Comparison of ENCODE assay signal across 1 cellular context in genomic region chr6:31814677-31815024, GRCh38.
TF ChIP-seq lines count a peak whose summit lies in the region.

No MANE protein-coding gene starts in this region.

TF ChIP-seq in K562, 482 proteins besides CTCF, POLR2A, EP300 and RAD21 (continued from another document and continues in another):
- no peak for TF ChIP-seq ZFP91 (CRISPR knock-in tag; IDR thresholded peaks at IDR 0.05)
- peak; percentile 73; the same call in 1 of the 2 replicates for TF ChIP-seq PATZ1 (CRISPR knock-in tag; IDR thresholded peaks at IDR 0.05; ENCODE audit: borderline replicate concordance)
- no peak for TF ChIP-seq ASH1L (IDR thresholded peaks at IDR 0.05; ENCODE audit: borderline replicate concordance, low read depth, partially characterized antibody)
- TF ChIP-seq SMAD3 (CRISPR knock-in tag; conservative IDR thresholded peaks at IDR 0.05), result 0 out of 2 replicates have a peak, but pooled peaks have one; percentile 57
- TF ChIP-seq ZNF41 (CRISPR knock-in tag; conservative IDR thresholded peaks at IDR 0.05), result 0 out of 2 replicates have a peak, but pooled peaks have one; percentile 54
- no peak for TF ChIP-seq ZNF124 (CRISPR knock-in tag; IDR thresholded peaks at IDR 0.05)
- TF ChIP-seq MBD2 (IDR thresholded peaks at IDR 0.05; ENCODE audit: borderline replicate concordance, low read depth), result 0 out of 2 replicates have a peak, but pooled peaks have one; percentile 4
- peak; percentile 69; the same call in 1 of the 2 replicates for TF ChIP-seq CHD2 (IDR thresholded peaks at IDR 0.05; ENCODE audit: low read depth, low read length)
- peak; percentile 37; the same call in 1 of the 2 replicates for TF ChIP-seq MTA1 (IDR thresholded peaks at IDR 0.05; ENCODE audit: borderline replicate concordance)
- TF ChIP-seq THRB (CRISPR knock-in tag; conservative IDR thresholded peaks at IDR 0.05), result peak; percentile 61; the same call in 1 of the 2 replicates
- TF ChIP-seq ZFP1 (CRISPR knock-in tag; IDR thresholded peaks at IDR 0.05), result peak; percentile 46; the same call in 1 of the 2 replicates
- TF ChIP-seq NEUROD1 (IDR thresholded peaks at IDR 0.05; ENCODE audit: borderline replicate concordance, low read depth, low read length, partially characterized antibody), result peak; percentile 49
- no peak for TF ChIP-seq SP2 (IDR thresholded peaks at IDR 0.05; ENCODE audit: extremely low read depth, low read depth, low read length, poor library complexity, severe bottlenecking)
- peak; percentile 71 for TF ChIP-seq NFRKB (IDR thresholded peaks at IDR 0.05; ENCODE audit: low read depth)
- TF ChIP-seq PBX2 (CRISPR knock-in tag; IDR thresholded peaks at IDR 0.05; ENCODE audit: low read depth), result no peak
- TF ChIP-seq PBX2 (tag; conservative IDR thresholded peaks at IDR 0.05; ENCODE audit: low read depth), result peak; percentile 65
- TF ChIP-seq AFF4 (CRISPR knock-in tag; IDR thresholded peaks at IDR 0.05), result no peak
- TF ChIP-seq TBP (optimal IDR thresholded peaks at IDR 0.05; ENCODE audit: low read depth, low read length), result peak; percentile 82
- peak in 1 of 2 experiments; percentile 42; a peak in 2 of 4 replicates for TF ChIP-seq TEAD1 (CRISPR knock-in tag; IDR thresholded peaks at IDR 0.05)
- peak in 1 of 2 experiments; percentile 72; a peak in 1 of 4 replicates for TF ChIP-seq MLX (CRISPR knock-in tag; conservative IDR thresholded peaks at IDR 0.05)
- peak; percentile 87 for TF ChIP-seq ZBTB26 (CRISPR knock-in tag; IDR thresholded peaks at IDR 0.05)
- no peak for TF ChIP-seq CHCHD3 (CRISPR knock-in tag; IDR thresholded peaks at IDR 0.05)
- TF ChIP-seq TRIM28 (IDR thresholded peaks at IDR 0.05), result 0 out of 2 replicates have a peak, but pooled peaks have one; percentile 32
- TF ChIP-seq HNRNPK (IDR thresholded peaks at IDR 0.05; ENCODE audit: low read depth, low read length, poor library complexity, severe bottlenecking), result no peak
- peak; percentile 30 to 90 (median 76) for TF ChIP-seq YY1 (IDR thresholded peaks at IDR 0.05; ENCODE audit: borderline replicate concordance in 1 of 3, control insufficient read depth in 1 of 3, extremely low read depth in 1 of 3, insufficient read depth in 3 of 3, insufficient read length in 1 of 3, insufficient replicate concordance in 2 of 3, low read depth in 1 of 3, low read length in 2 of 3)
- TF ChIP-seq TEAD4 (IDR thresholded peaks at IDR 0.05; ENCODE audit: low read length), result peak; percentile 62; the same call in 1 of the 2 replicates
- no peak for TF ChIP-seq TEAD4 (CRISPR knock-in tag; IDR thresholded peaks at IDR 0.05; ENCODE audit: borderline replicate concordance)
- TF ChIP-seq SAP30 (IDR thresholded peaks at IDR 0.05; ENCODE audit: borderline replicate concordance, insufficient read depth, low read depth, low read length, poor library complexity, severe bottlenecking), result no peak
- peak; percentile 52; the same call in 1 of the 2 replicates for TF ChIP-seq ZBTB12 (CRISPR knock-in tag; IDR thresholded peaks at IDR 0.05)
- TF ChIP-seq TCF7L2 (IDR thresholded peaks at IDR 0.05; ENCODE audit: low read depth, low read length), result peak; percentile 61; the same call in 1 of the 2 replicates
- TF ChIP-seq LEF1 (IDR thresholded peaks at IDR 0.05), result peak; percentile 93
- no peak for TF ChIP-seq ZNF766 (CRISPR knock-in tag; conservative IDR thresholded peaks at IDR 0.05)
- TF ChIP-seq FOXJ2 (tag; IDR thresholded peaks at IDR 0.05), result peak; percentile 87
- no peak for TF ChIP-seq ZNF212 (CRISPR knock-in tag; IDR thresholded peaks at IDR 0.05)
- 0 out of 2 replicates have a peak, but pooled peaks have one; percentile 60 for TF ChIP-seq ZNF324 (CRISPR knock-in tag; IDR thresholded peaks at IDR 0.05)
- TF ChIP-seq MAX (CRISPR knock-in tag; IDR thresholded peaks at IDR 0.05), result no peak
- no peak for TF ChIP-seq EHMT2 (IDR thresholded peaks at IDR 0.05)
- TF ChIP-seq LCOR (CRISPR knock-in tag; IDR thresholded peaks at IDR 0.05), result 0 out of 2 replicates have a peak, but pooled peaks have one; percentile 68
- no peak for TF ChIP-seq CBX8 (IDR thresholded peaks at IDR 0.05; ENCODE audit: borderline replicate concordance, extremely low read depth, low read depth, low read length, poor library complexity, severe bottlenecking)
- TF ChIP-seq POLR3A (IDR thresholded peaks at IDR 0.05; ENCODE audit: borderline replicate concordance, extremely low read depth, insufficient read depth, insufficient read length), result no peak
- no peak for TF ChIP-seq HCFC1 (IDR thresholded peaks at IDR 0.05; ENCODE audit: low read depth, low read length)
- no peak for TF ChIP-seq ZNF146 (CRISPR knock-in tag; IDR thresholded peaks at IDR 0.05; ENCODE audit: unreplicated experiment)
- no peak for TF ChIP-seq PTTG1 (tag; IDR thresholded peaks at IDR 0.05; ENCODE audit: low read depth)
- peak; percentile 42; the same call in 1 of the 2 replicates for TF ChIP-seq ZNF79 (CRISPR knock-in tag; IDR thresholded peaks at IDR 0.05; ENCODE audit: low read depth)
- peak; percentile 86 for TF ChIP-seq HBP1 (CRISPR knock-in tag; IDR thresholded peaks at IDR 0.05)
